ENCODE assay signal across 9 cellular contexts in genomic region chr19:44847144-44848035, GRCh38. TPM values are rescaled to one million over a fixed set of nuclear protein-coding genes. Genes with fewer than 3 reads are reported as not detected.
A peak's percentile ranks its signal among the peaks of the same experiment; 100 is the strongest.
DNase-seq lines count a peak whose midpoint lies in the region; ATAC-seq and TF ChIP-seq lines count a peak whose summit lies in the region.
"Had no signal": no experiment of that assay in that cellular context is flagged by ENCODE, and none has a peak within 500 bp of the region (broad histone marks: within the 10 kb centered on the region; RNA-seq: fewer than 3 reads in every experiment).

No MANE protein-coding gene starts in this region.

- H3K4me3 ChIP-seq in HUES64 (ENCODE audit: low read length) (peak overlapping the region; percentile 84), fibroblast of villous mesenchyme (ENCODE audit: low read depth, low read length) (peak overlapping the region; percentile 91)

- no peaks in the 10 kb centered on the region for H3K9me3 Mint-ChIP-seq in nephron progenitor cell

- H3K4me3 Mint-ChIP-seq in nephron progenitor cell = peak overlapping the region; percentile 99

- H3K27ac Mint-ChIP-seq in nephron progenitor cell = peak overlapping the region; percentile 100

- H3K36me3 Mint-ChIP-seq in nephron progenitor cell (ENCODE audit: low read depth) = peaks cover 2% of the 10 kb centered on the region

- TF ChIP-seq CTCF in C4-2B (conservative IDR thresholded peaks at IDR 0.05) = no peak
- TF ChIP-seq CTCF in fibroblast of villous mesenchyme (IDR thresholded peaks at IDR 0.05; ENCODE audit: insufficient read depth, low read depth, low read length) = no peak
- TF ChIP-seq CTCF in nephron progenitor cell (IDR thresholded peaks at IDR 0.05) = no peak

- H3K4me1 ChIP-seq in HUES64 (ENCODE audit: insufficient read depth, low read length) = peaks cover 12% of the 10 kb centered on the region; the same call in 1 of the 2 replicates

- peak overlapping the region; percentile 96 for H3K9ac ChIP-seq in HUES64 (ENCODE audit: low read depth, low read length)

- no peak for ATAC-seq in GM18858 (IDR thresholded peaks at IDR 0.05; ENCODE audit: unreplicated experiment)
- no peak for ATAC-seq in HG02840 (IDR thresholded peaks at IDR 0.05; ENCODE audit: low FRiP score, unreplicated experiment)

- 0 out of 2 replicates have a peak, but pooled peaks cover 5% of the 10 kb centered on the region for H3K36me3 ChIP-seq in HUES64 (ENCODE audit: insufficient read depth, low read length)

- H3K27me3 ChIP-seq in HUES64 (ENCODE audit: insufficient read depth, low read length) = peaks cover 3% of the 10 kb centered on the region; the same call in 1 of the 2 replicates

- peaks cover 49% of the 10 kb centered on the region for H3K4me1 Mint-ChIP-seq in nephron progenitor cell

- H3K27ac ChIP-seq in C4-2B = peak overlapping the region; percentile 76
- H3K27ac ChIP-seq in HUES64 (ENCODE audit: low read depth, low read length) = peak overlapping the region; percentile 100
- H3K27ac ChIP-seq: HL-60 had no signal

- H3K9me3 ChIP-seq in HUES64 (ENCODE audit: insufficient read depth, low read depth, low read length) = no peaks in the 10 kb centered on the region

- no peaks in the 10 kb centered on the region for H3K27me3 Mint-ChIP-seq in nephron progenitor cell (ENCODE audit: low read depth, poor library complexity)

- WGBS in HUES64 = under 1% methylated on average over 45 of the region's 47 CpGs

- DNase-seq in activated CD8-positive, alpha-beta memory T cell treated with anti-CD3 and anti-CD28 coated beads, Interleukin-2, amount 50 U/mL, for 48 hours = peak; percentile 55
- peak; percentile 82 for DNase-seq in fibroblast of villous mesenchyme (ENCODE audit: low read depth)
- DNase-seq in nephron progenitor cell = peak; percentile 65
- no peak for DNase-seq in NCI-H2171 treated with DMSO at 0.1 percent for 48 hours (lab: John Stamatoyannopoulos, UW)

RNA-seq across cellular contexts. Expression of gene NECTIN2, which starts 1.3 kb away (rescaled TPM):
- polyA plus RNA-seq in HUES64 (2013, experiment 1 of 2) = 104 TPM
- 113 TPM for polyA plus RNA-seq in HUES64 (2013, experiment 2 of 2)
- total RNA-seq in fibroblast of villous mesenchyme = 133 and 134 TPM in 2 replicates

RNA-seq across cellular contexts. Expression of gene BCAM, which starts 38.5 kb away (rescaled TPM):
- polyA plus RNA-seq in HUES64 (2013, experiment 1 of 2) = 30.2 TPM
- 39.3 TPM for polyA plus RNA-seq in HUES64 (2013, experiment 2 of 2)
- total RNA-seq in fibroblast of villous mesenchyme = 10.3 and 15.1 TPM in 2 replicates

RNA-seq across cellular contexts. Expression of gene TOMM40, which starts 43.7 kb away (rescaled TPM):
- 123 TPM for polyA plus RNA-seq in HUES64 (2013, experiment 1 of 2)
- polyA plus RNA-seq in HUES64 (2013, experiment 2 of 2) = 106 TPM
- total RNA-seq in fibroblast of villous mesenchyme = 56.7 and 57.9 TPM in 2 replicates

RNA-seq across cellular contexts. Expression of gene APOE, which starts 58.2 kb away (rescaled TPM):
- polyA plus RNA-seq in HUES64 (2013, experiment 1 of 2) = 379 TPM
- 368 TPM for polyA plus RNA-seq in HUES64 (2013, experiment 2 of 2)
- 9.7 and 16.4 TPM in 2 replicates for total RNA-seq in fibroblast of villous mesenchyme
